ENCODE assay signal across 8 cellular contexts in the genomic region with DNA sequence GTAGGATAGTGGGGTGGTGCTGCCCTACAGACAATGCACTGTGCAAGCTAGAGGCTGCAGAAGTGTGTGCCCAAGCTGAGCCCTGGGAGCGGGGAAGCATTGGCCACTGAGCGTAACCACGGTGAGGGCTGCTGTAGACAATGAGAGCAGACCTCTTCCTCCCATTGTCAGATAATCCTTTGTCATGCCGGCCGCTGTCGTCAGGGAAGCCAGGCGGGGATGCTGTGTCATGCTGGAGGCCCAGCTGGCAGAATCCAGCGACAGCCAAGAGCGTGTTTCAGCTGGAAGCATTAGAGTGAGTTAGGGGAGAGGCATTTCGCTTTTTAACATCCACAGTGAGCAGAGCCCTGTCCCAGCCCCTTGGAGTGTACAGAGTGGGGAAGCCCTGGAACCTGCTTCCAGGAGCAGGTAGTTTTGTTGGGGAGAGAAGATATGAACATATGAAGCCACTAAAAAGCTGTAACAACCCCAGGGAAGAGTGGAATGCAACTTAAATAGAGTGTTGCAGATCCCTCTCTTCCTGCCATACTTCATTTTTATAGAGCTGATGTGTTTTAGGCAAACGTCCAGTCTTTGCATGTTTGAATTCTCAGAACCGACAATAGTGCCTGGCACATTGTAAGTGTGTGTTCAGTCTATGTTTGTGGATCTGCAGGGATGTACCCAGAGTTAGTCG. TPM values are rescaled to one million over a fixed set of nuclear protein-coding genes. Genes with fewer than 3 reads are reported as not detected.
DNase-seq lines count a peak whose midpoint lies in the region; ATAC-seq, FAIRE-seq and TF ChIP-seq lines count a peak whose summit lies in the region.

No MANE protein-coding gene starts in this region.

- peaks cover 16% of the 10 kb centered on the region for H3K79me2 ChIP-seq in PC-9 (ENCODE audit: low read depth)

- peak overlapping the region; percentile 19; the same call in 1 of the 2 replicates for H4K5ac ChIP-seq in IMR-90 (ENCODE audit: low read depth, low read length)

- H3K4me3 ChIP-seq in IMR-90 (ENCODE audit: insufficient read depth, low read depth, low read length), result no peak overlapping the region
- no peak overlapping the region for H3K4me3 ChIP-seq in left ventricle myocardium inferior
- no peak overlapping the region for H3K4me3 ChIP-seq in PC-9

- H3K18ac ChIP-seq in IMR-90 (ENCODE audit: low read depth, low read length), result peak overlapping the region; percentile 47

- peak overlapping the region; percentile 75 for H4K91ac ChIP-seq in IMR-90 (ENCODE audit: insufficient read depth, low read depth, low read length)

- peak overlapping the region; percentile 91 for H3K4ac ChIP-seq in IMR-90 (ENCODE audit: low read depth, low read length)

- peak; percentile 17; the same call in 1 of the 2 replicates for TF ChIP-seq POLR2A in IMR-90 (IDR thresholded peaks at IDR 0.05; ENCODE audit: low read depth, low read length)

- peak overlapping the region; percentile 23; the same call in 1 of the 2 replicates for H3K9ac ChIP-seq in IMR-90 (ENCODE audit: low read depth, low read length)

- peak overlapping the region; percentile 21 to 87 for H4K8ac ChIP-seq in IMR-90 (ENCODE audit: low read depth in 2 of 2, low read length in 2 of 2)

- peak overlapping the region; percentile 92 for H3K14ac ChIP-seq in IMR-90 (replicated peaks; ENCODE audit: low read depth, low read length)

- in situ Hi-C loops in IMR-90 (cut with MboI; ENCODE audit: low sequenced_read_pairs), result loop anchor here (5.0 to 25.0 kb wide), 2 partner anchors 116 to 391 kb away; no protein-coding TSS in a partner anchor

- peak overlapping the region; percentile 86 for H2BK120ac ChIP-seq in IMR-90 (ENCODE audit: low read depth, low read length)

- peaks cover 24% of the 10 kb centered on the region for H3F3A ChIP-seq in PC-9 (ENCODE audit: insufficient read depth, low read depth)

- dilution Hi-C loops in IMR-90 (cut with HindIII; ENCODE audit: low sequenced_read_pairs, unreplicated experiment), result no loop called here

- no peaks in the 10 kb centered on the region for H3K9me2 ChIP-seq in PC-9 (ENCODE audit: insufficient read depth)

- H3K36me3 Mint-ChIP-seq in WTC11, result no peaks in the 10 kb centered on the region

- H3K4me2 ChIP-seq in IMR-90 (ENCODE audit: low read depth, low read length) (peak overlapping the region; percentile 55), PC-9 (no peak overlapping the region)

- H2AFZ ChIP-seq in IMR-90 (replicated peaks; ENCODE audit: low read length, poor library complexity) (peak overlapping the region; percentile 73), PC-9 (no peak overlapping the region)

- peak overlapping the region; percentile 79 for H2BK5ac ChIP-seq in IMR-90 (ENCODE audit: low read depth, low read length, poor library complexity, severe bottlenecking)

- peak overlapping the region; percentile 75 for H2AK5ac ChIP-seq in IMR-90 (ENCODE audit: low read depth, low read length)

- H3K4me1 ChIP-seq in IMR-90 (ENCODE audit: control insufficient read depth, insufficient read depth, low read length) (peaks cover 58% of the 10 kb centered on the region), left ventricle myocardium inferior (peaks cover 100% of the 10 kb centered on the region), PC-9 (replicated peaks; ENCODE audit: insufficient read depth) (peaks cover 42% of the 10 kb centered on the region)

- peak; percentile 90 for DNase-seq in IMR-90
- peak; percentile 80 for DNase-seq in WTC11 (ENCODE audit: low spot score)
- peak; percentile 61 for DNase-seq in left ventricle myocardium inferior
- peak; percentile 78 for DNase-seq in putamen (ENCODE audit: low spot score)
- DNase-seq in PC-9, result no peak
- DNase-seq in RCC 7860 (ENCODE audit: low spot score), result no peak
- no peak for DNase-seq in GM19239 (ENCODE audit: insufficient read length, low spot score)
- no peak for DNase-seq in stimulated activated CD4-positive, alpha-beta T cell treated with anti-CD3 and anti-CD28 coated beads, Interleukin-4, amount 100 ng/mL, for 4 hours

- H3K27me3 ChIP-seq in IMR-90 (ENCODE audit: control insufficient read depth, insufficient read depth, low read length) (no peaks in the 10 kb centered on the region), left ventricle myocardium inferior (ENCODE audit: low read depth) (no peaks in the 10 kb centered on the region), PC-9 (ENCODE audit: insufficient read depth, low read depth) (no peaks in the 10 kb centered on the region)

- H3K9me3 Mint-ChIP-seq in WTC11, result no peaks in the 10 kb centered on the region

- ATAC-seq in IMR-90 (ENCODE audit: low read depth) (peak; percentile 40), WTC11 (peak; percentile 28)

- BruUV-seq in IMR-90 (replicated peaks; lab: Mats Ljungman, UMichigan) (no TSS peak), PC-9 (replicated peaks; lab: Mats Ljungman, UMichigan) (no TSS peak)

- H3K4me3 Mint-ChIP-seq in WTC11, result no peak overlapping the region

- peak overlapping the region; percentile 28; the same call in 1 of the 2 replicates for H3K56ac ChIP-seq in IMR-90 (ENCODE audit: extremely low read depth, insufficient read depth, low read length)

- H4K20me1 ChIP-seq in IMR-90 (ENCODE audit: insufficient read depth, low read length) (peaks cover 98% of the 10 kb centered on the region), PC-9 (ENCODE audit: insufficient read depth) (no peaks in the 10 kb centered on the region)

- POLR2A ChIA-PET in IMR-90 (lab: Charles Lee; ENCODE audit: unreplicated experiment) (no interaction called here), WTC11 (lab: Charles Lee) (no interaction called here), PC-9 (lab: Charles Lee; ENCODE audit: unreplicated experiment) (no interaction called here)

- no peak for TF ChIP-seq CTCF in IMR-90 (conservative IDR thresholded peaks at IDR 0.05; ENCODE audit: low read depth, low read length)
- TF ChIP-seq CTCF in WTC11 (IDR thresholded peaks at IDR 0.05), result no peak
- no peak for TF ChIP-seq CTCF in left ventricle myocardium inferior (IDR thresholded peaks at IDR 0.05; ENCODE audit: borderline replicate concordance)
- no peak for TF ChIP-seq CTCF in PC-9 (conservative IDR thresholded peaks at IDR 0.05)

- peaks cover 30% of the 10 kb centered on the region for H3K27me3 Mint-ChIP-seq in WTC11 (ENCODE audit: low read depth)

- no peak for FAIRE-seq in RCC 7860 (lab: Jason Lieb, UNC)
- FAIRE-seq in GM19239 (lab: Jason Lieb, UNC), result no peak

- H3K9me3 ChIP-seq in IMR-90 (ENCODE audit: control insufficient read depth, insufficient read depth, low read length) (no peaks in the 10 kb centered on the region), left ventricle myocardium inferior (replicated peaks) (no peaks in the 10 kb centered on the region), PC-9 (ENCODE audit: insufficient read depth, low read depth) (no peaks in the 10 kb centered on the region)

- H3K27ac ChIP-seq in IMR-90 (ENCODE audit: insufficient read depth, low read length) (peak overlapping the region; percentile 81), left ventricle myocardium inferior (replicated peaks) (peak overlapping the region; percentile 75), PC-9 (no peak overlapping the region)

- intact Hi-C loops in IMR-90 (cut with micrococcal nuclease) (no loop called here), left ventricle myocardium inferior (cut with micrococcal nuclease) (no loop called here), PC-9 (cut with micrococcal nuclease; ENCODE audit: unreplicated experiment) (no loop called here)

- WGBS in IMR-90 (ENCODE audit: extremely low coverage in 2 of 2, insufficient read length in 1 of 2), 2 experiments, result 5% methylated on average over 4 of the region's 13 CpGs; no CpG with 5 or more reads in 1 of the 2 experiments

- H2BK15ac ChIP-seq in IMR-90 (ENCODE audit: low read depth, low read length), result peak overlapping the region; percentile 80; the same call in 1 of the 3 replicates

- peaks cover 3% of the 10 kb centered on the region for H3K36me3 ChIP-seq in IMR-90 (ENCODE audit: control insufficient read depth, insufficient read depth, low read length)
- no peaks in the 10 kb centered on the region for H3K36me3 ChIP-seq in left ventricle myocardium inferior
- no peaks in the 10 kb centered on the region for H3K36me3 ChIP-seq in PC-9 (ENCODE audit: low read depth)

- peak; percentile 16; the same call in 1 of the 2 replicates for TF ChIP-seq RAD21 in IMR-90 (IDR thresholded peaks at IDR 0.05; ENCODE audit: low read length)

- H3K23ac ChIP-seq in IMR-90 (ENCODE audit: low read depth, low read length), result peak overlapping the region; percentile 96

- H3K4me1 Mint-ChIP-seq in WTC11, result peaks cover 78% of the 10 kb centered on the region

- peak overlapping the region; percentile 43; the same call in 1 of the 2 replicates for H3K27ac Mint-ChIP-seq in WTC11

- H3K9me1 ChIP-seq in IMR-90 (ENCODE audit: insufficient read depth, low read length), result peaks cover 73% of the 10 kb centered on the region

- peak overlapping the region; percentile 27 for H2BK20ac ChIP-seq in IMR-90 (ENCODE audit: low read depth, low read length)

- CTCF ChIA-PET in IMR-90 (lab: Yijun Ruan, JAX) (no interaction called here), WTC11 (lab: Charles Lee) (interaction anchor here (0.6 to 3.6 kb wide), 6 partner anchors 27 to 515 kb away, joined by 3 to 27 read pairs (median 4); no protein-coding TSS in a partner anchor), PC-9 (lab: Charles Lee) (interaction anchor here (0.6 kb wide), 1 partner anchor 82 kb away, joined by 3 read pairs; no protein-coding TSS in a partner anchor)

- peak overlapping the region; percentile 65 for H2AK9ac ChIP-seq in IMR-90 (replicated peaks; ENCODE audit: low read depth, low read length, poor library complexity)

- H3K79me1 ChIP-seq in IMR-90 (ENCODE audit: low read depth in 1 of 2, low read length in 2 of 2), result peaks cover 53 to 94% of the 10 kb centered on the region in 2 experiments

TF ChIP-seq in IMR-90, 13 proteins besides CTCF, POLR2A, EP300 and RAD21 (continues in another document):
- TF ChIP-seq CEBPB (IDR thresholded peaks at IDR 0.05; ENCODE audit: low read depth, low read length) (no peak), CHD1 (IDR thresholded peaks at IDR 0.05; ENCODE audit: low read depth, low read length) (no peak), MAFK (IDR thresholded peaks at IDR 0.05; ENCODE audit: low read depth, low read length) (peak; percentile 84), MXI1 (IDR thresholded peaks at IDR 0.05; ENCODE audit: borderline replicate concordance, low read depth, low read length) (peak; percentile 91)

TF ChIP-seq in WTC11, 78 proteins besides CTCF, POLR2A, EP300 and RAD21 (continues in another document):
- TF ChIP-seq MXD4 (CRISPR knock-in tag; IDR thresholded peaks at IDR 0.05; ENCODE audit: borderline replicate concordance) (no peak), FOXK1 (CRISPR knock-in tag; IDR thresholded peaks at IDR 0.05) (peak; percentile 76)

RNA-seq across cellular contexts. Expression of gene CTIF, which starts 7.0 kb away (rescaled TPM):
- total RNA-seq in IMR-90 (2012; rRNA removed) (25.1 and 27.5 TPM in 2 replicates), WTC11 (2021) (18.9 to 28.5 TPM (median 20.4 TPM) in 3 replicates), left ventricle myocardium inferior (60.0 TPM), PC-9 (2021) (17.0 and 26.2 TPM in 2 replicates)
- polyA plus RNA-seq in IMR-90 (2012; rRNA removed), result 57.0 and 58.4 TPM in 2 replicates
- polyA plus RNA-seq in IMR-90 (2012; cell fraction: cytosol; rRNA removed), result 28.8 and 51.0 TPM in 2 replicates
- 139 and 218 TPM in 2 replicates for polyA plus RNA-seq in IMR-90 (2012; cell fraction: nucleus; rRNA removed; ENCODE audit: low replicate concordance)

Comparison
In these comparisons a context has a peak if more than half of its experiments do, and no peak if none do; other contexts are left out.
1. DNase-seq: peak in IMR-90 (single experiment), WTC11 (single experiment), left ventricle myocardium inferior (single experiment) and putamen (single experiment); none in PC-9 (0 of 2), RCC 7860 (single experiment), GM19239 (single experiment) and stimulated activated CD4-positive, alpha-beta T cell treated with anti-CD3 and anti-CD28 coated beads, Interleukin-4, amount 100 ng/mL, for 4 hours (0 of 2).